In the genomic region with DNA sequence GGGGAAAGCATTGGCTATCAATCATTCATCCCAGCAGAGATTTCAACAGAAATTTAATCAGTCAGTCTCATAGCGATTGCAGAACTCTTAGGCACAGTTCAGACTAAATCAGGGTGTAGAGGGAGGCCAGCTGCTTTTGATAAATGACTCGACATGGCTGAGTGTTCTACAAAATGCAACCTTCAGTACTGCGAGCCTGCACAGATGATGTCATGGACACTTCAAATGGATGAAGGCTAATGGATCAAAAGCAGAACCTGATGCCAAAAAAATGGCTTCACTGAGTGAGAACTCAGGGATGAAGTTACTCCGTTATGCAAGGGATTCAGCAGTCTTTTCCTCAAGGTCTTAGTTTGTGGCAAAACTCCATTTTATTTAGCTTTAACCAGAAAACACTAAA, we compare ENCODE assay signal across 15 cellular contexts.
DNase-seq lines count a peak whose midpoint lies in the region; ATAC-seq and TF ChIP-seq lines count a peak whose summit lies in the region.
"Had no signal": no experiment of that assay in that cellular context is flagged by ENCODE, and none has a peak within 500 bp of the region (broad histone marks: within the 10 kb centered on the region; RNA-seq: fewer than 3 reads in every experiment).

No MANE protein-coding gene starts in this region.

- peak; percentile 77 to 92 for ATAC-seq in left cardiac atrium

- DNase-seq in AG09319 (ENCODE audit: extremely low read depth, low read depth) (peak; percentile 74), NCI-H1105 (lab: John Stamatoyannopoulos, UW) (peak; percentile 20), SHP77 (lab: John Stamatoyannopoulos, UW) (peak; percentile 66 to 84), left cardiac atrium (peak; percentile 41), NCI-H1694 treated with DMSO at 0.1 percent for 48 hours (lab: John Stamatoyannopoulos, UW) (no peak), NCI-H1436 treated with DMSO at 0.1 percent for 48 hours (lab: John Stamatoyannopoulos, UW) (no peak), AML-193 (lab: John Stamatoyannopoulos, UW) (no peak)
- DNase-seq in activated CD4-positive, alpha-beta T cell treated with anti-CD3 and anti-CD28 coated beads for 4 hours: no peak
- DNase-seq: brain microvascular endothelial cell; effector memory CD4-positive, alpha-beta T cell; glutamatergic neuron; kidney; NK-92 treated with Interleukin-12 subunit alpha and Interleukin-12 subunit beta, amount 100 ng/mL, for 24 hours; stimulated activated CD4-positive, alpha-beta T cell treated with anti-CD3 and anti-CD28 coated beads, Interleukin-2, amount 100 ng/mL, for 24 hours; stimulated activated CD8-positive, alpha-beta memory T cell treated with anti-CD3 and anti-CD28 coated beads, Interleukin-4, amount 100 ng/mL, for 48 hours had no signal

- intact Hi-C loops in left cardiac atrium (cut with DNase I): no loop called here

- TF ChIP-seq CTCF in AG09319 (IDR thresholded peaks at IDR 0.05; ENCODE audit: low read depth, low read length): no peak

Comparison
In these comparisons a context has a peak if more than half of its experiments do, and no peak if none do; other contexts are left out.
1. DNase-seq: peak in AG09319 (single experiment), NCI-H1105 (single experiment), SHP77 (2 of 2) and left cardiac atrium (single experiment); none in NCI-H1694 treated with DMSO at 0.1 percent for 48 hours (single experiment), NCI-H1436 treated with DMSO at 0.1 percent for 48 hours (single experiment), AML-193 (0 of 2) and activated CD4-positive, alpha-beta T cell treated with anti-CD3 and anti-CD28 coated beads for 4 hours (0 of 2).